In the genomic region with DNA sequence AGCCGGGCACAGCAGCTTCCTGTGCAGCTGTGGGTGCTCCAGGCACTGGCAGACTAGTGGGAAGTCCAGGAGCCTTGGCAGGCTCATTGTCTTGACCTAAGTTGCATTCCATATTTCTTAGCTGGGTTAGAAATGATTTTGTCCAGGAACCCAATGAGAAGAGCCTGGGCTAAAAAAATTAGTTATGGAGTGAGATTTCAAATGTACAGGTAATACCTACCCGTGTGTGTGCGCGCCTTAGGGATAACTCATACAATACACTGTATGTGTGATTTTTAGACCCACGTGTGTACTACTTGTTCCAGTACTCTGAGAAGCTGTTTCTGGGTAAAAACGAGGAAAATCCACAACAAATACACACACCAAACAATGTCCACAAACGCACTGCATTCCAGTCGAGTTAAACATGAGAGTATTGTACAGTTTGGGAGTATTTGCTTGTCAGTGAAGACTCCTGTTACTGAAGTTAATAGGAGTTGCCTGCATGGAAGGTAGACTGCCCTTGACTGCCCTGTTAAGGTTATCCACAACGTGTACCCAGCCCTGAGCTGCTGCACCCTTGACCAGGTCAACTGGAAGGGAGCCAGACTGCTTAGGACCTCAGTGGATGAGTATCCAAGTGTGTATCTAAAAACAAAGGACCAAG, we compare ENCODE assay signal across 1 cellular context.
TF ChIP-seq lines count a peak whose summit lies in the region.

No MANE protein-coding gene starts in this region.

TF ChIP-seq in HepG2, 621 proteins besides CTCF, POLR2A, EP300 and RAD21 (continued from another document):
- TF ChIP-seq ZNF264 (CRISPR knock-in tag; IDR thresholded peaks at IDR 0.05), result peak; percentile 47; the same call in 1 of the 2 replicates
- no peak for TF ChIP-seq HNF1A (IDR thresholded peaks at IDR 0.05; ENCODE audit: low read depth)
- no peak; the same call in 1 of the 2 replicates for TF ChIP-seq HNF1A (CRISPR knock-in tag; IDR thresholded peaks at IDR 0.05; ENCODE audit: borderline replicate concordance)
- TF ChIP-seq ZNF121 (CRISPR knock-in tag; IDR thresholded peaks at IDR 0.05), result 0 out of 2 replicates have a peak, but pooled peaks have one; percentile 4
- peak; percentile 39; the same call in 1 of the 2 replicates for TF ChIP-seq ZSCAN9 (CRISPR knock-in tag; IDR thresholded peaks at IDR 0.05; ENCODE audit: borderline replicate concordance)
- peak; percentile 89 for TF ChIP-seq BCL6 (CRISPR knock-in tag; IDR thresholded peaks at IDR 0.05)
- TF ChIP-seq, protein P1, sequence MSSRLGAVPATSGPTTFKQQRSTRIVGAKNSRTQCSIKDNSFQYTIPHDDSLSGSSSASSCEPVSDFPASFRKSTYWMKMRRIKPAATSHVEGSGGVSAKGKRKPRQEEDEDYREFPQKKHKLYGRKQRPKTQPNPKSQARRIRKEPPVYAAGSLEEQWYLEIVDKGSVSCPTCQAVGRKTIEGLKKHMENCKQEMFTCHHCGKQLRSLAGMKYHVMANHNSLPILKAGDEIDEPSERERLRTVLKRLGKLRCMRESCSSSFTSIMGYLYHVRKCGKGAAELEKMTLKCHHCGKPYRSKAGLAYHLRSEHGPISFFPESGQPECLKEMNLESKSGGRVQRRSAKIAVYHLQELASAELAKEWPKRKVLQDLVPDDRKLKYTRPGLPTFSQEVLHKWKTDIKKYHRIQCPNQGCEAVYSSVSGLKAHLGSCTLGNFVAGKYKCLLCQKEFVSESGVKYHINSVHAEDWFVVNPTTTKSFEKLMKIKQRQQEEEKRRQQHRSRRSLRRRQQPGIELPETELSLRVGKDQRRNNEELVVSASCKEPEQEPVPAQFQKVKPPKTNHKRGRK (CRISPR knock-in tag; IDR thresholded peaks at IDR 0.05), result no peak
- no peak for TF ChIP-seq PLRG1 (conservative IDR thresholded peaks at IDR 0.05)
- TF ChIP-seq, protein P2, sequence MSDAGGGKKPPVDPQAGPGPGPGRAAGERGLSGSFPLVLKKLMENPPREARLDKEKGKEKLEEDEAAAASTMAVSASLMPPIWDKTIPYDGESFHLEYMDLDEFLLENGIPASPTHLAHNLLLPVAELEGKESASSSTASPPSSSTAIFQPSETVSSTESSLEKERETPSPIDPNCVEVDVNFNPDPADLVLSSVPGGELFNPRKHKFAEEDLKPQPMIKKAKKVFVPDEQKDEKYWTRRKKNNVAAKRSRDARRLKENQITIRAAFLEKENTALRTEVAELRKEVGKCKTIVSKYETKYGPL (CRISPR knock-in tag; IDR thresholded peaks at IDR 0.05), result no peak
- TF ChIP-seq HOXA5 (CRISPR knock-in tag; IDR thresholded peaks at IDR 0.05), result 0 out of 2 replicates have a peak, but pooled peaks have one; percentile 32
- 0 out of 2 replicates have a peak, but pooled peaks have one; percentile 51 for TF ChIP-seq FOXJ3 (CRISPR knock-in tag; IDR thresholded peaks at IDR 0.05; ENCODE audit: borderline replicate concordance)
- peak; percentile 53; the same call in 1 of the 2 replicates for TF ChIP-seq FOSL2 (CRISPR knock-in tag; IDR thresholded peaks at IDR 0.05)
- TF ChIP-seq RXRA (CRISPR knock-in tag; IDR thresholded peaks at IDR 0.05), result peak; percentile 93; the same call in 1 of the 2 replicates
- TF ChIP-seq CEBPB (IDR thresholded peaks at IDR 0.05; ENCODE audit: borderline replicate concordance, low read depth, low read length), result no peak
- no peak for TF ChIP-seq PHF20 (CRISPR knock-in tag; IDR thresholded peaks at IDR 0.05)
- no peak for TF ChIP-seq ZNF263 (CRISPR knock-in tag; IDR thresholded peaks at IDR 0.05)
- no peak for TF ChIP-seq ZNF780A (CRISPR knock-in tag; IDR thresholded peaks at IDR 0.05)
- peak; percentile 74 for TF ChIP-seq SALL1 (CRISPR knock-in tag; IDR thresholded peaks at IDR 0.05)
- peak; percentile 19; the same call in 1 of the 2 replicates for TF ChIP-seq STAG1 (CRISPR knock-in tag; IDR thresholded peaks at IDR 0.05)
- TF ChIP-seq CBFB (CRISPR knock-in tag; IDR thresholded peaks at IDR 0.05), result 0 out of 2 replicates have a peak, but pooled peaks have one; percentile 33
- TF ChIP-seq KLF16 (CRISPR knock-in tag; IDR thresholded peaks at IDR 0.05), result peak in 1 of 2 experiments; percentile 16; a peak in 1 of 4 replicates
- no peak for TF ChIP-seq KLF11 (CRISPR knock-in tag; IDR thresholded peaks at IDR 0.05)
- TF ChIP-seq, protein P3, sequence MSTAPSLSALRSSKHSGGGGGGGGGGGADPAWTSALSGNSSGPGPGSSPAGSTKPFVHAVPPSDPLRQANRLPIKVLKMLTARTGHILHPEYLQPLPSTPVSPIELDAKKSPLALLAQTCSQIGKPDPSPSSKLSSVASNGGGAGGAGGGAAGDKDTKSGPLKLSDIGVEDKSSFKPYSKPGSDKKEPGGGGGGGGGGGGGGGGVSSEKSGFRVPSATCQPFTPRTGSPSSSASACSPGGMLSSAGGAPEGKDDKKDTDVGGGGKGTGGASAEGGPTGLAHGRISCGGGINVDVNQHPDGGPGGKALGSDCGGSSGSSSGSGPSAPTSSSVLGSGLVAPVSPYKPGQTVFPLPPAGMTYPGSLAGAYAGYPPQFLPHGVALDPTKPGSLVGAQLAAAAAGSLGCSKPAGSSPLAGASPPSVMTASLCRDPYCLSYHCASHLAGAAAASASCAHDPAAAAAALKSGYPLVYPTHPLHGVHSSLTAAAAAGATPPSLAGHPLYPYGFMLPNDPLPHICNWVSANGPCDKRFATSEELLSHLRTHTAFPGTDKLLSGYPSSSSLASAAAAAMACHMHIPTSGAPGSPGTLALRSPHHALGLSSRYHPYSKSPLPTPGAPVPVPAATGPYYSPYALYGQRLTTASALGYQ (CRISPR knock-in tag; IDR thresholded peaks at IDR 0.05), result peak; percentile 26; the same call in 1 of the 2 replicates
- no peak for TF ChIP-seq ZNF34 (CRISPR knock-in tag; IDR thresholded peaks at IDR 0.05; ENCODE audit: borderline replicate concordance)
- 0 out of 2 replicates have a peak, but pooled peaks have one; percentile 25 for TF ChIP-seq ZNF629 (CRISPR knock-in tag; conservative IDR thresholded peaks at IDR 0.05)
- TF ChIP-seq RARA (CRISPR knock-in tag; IDR thresholded peaks at IDR 0.05), result peak; percentile 98
- peak; percentile 20; the same call in 1 of the 2 replicates for TF ChIP-seq KAT8 (CRISPR knock-in tag; IDR thresholded peaks at IDR 0.05)
- peak; percentile 35; the same call in 1 of the 3 replicates for TF ChIP-seq MXI1 (IDR thresholded peaks at IDR 0.05; ENCODE audit: borderline replicate concordance, low read depth, low read length)
- 0 out of 2 replicates have a peak, but pooled peaks have one; percentile 14 for TF ChIP-seq ZNF430 (CRISPR knock-in tag; IDR thresholded peaks at IDR 0.05)
- TF ChIP-seq ESRRA (CRISPR knock-in tag; IDR thresholded peaks at IDR 0.05; ENCODE audit: low read depth), result peak; percentile 99
- TF ChIP-seq ZNF614 (CRISPR knock-in tag; IDR thresholded peaks at IDR 0.05; ENCODE audit: borderline replicate concordance), result 0 out of 2 replicates have a peak, but pooled peaks have one; percentile 29
- 0 out of 2 replicates have a peak, but pooled peaks have one; percentile 40 for TF ChIP-seq WIZ (CRISPR knock-in tag; IDR thresholded peaks at IDR 0.05)
- peak; percentile 42; the same call in 1 of the 2 replicates for TF ChIP-seq DPF2 (CRISPR knock-in tag; IDR thresholded peaks at IDR 0.05; ENCODE audit: borderline replicate concordance, low read depth)
- TF ChIP-seq CREM (IDR thresholded peaks at IDR 0.05), result peak; percentile 49; the same call in 1 of the 2 replicates
- TF ChIP-seq CREM (CRISPR knock-in tag; IDR thresholded peaks at IDR 0.05), result no peak
- TF ChIP-seq ZFP37 (CRISPR knock-in tag; IDR thresholded peaks at IDR 0.05; ENCODE audit: borderline replicate concordance), result no peak
- TF ChIP-seq KMT2B (CRISPR knock-in tag; IDR thresholded peaks at IDR 0.05), result peak; percentile 55; the same call in 1 of the 2 replicates
- TF ChIP-seq ZSCAN29 (CRISPR knock-in tag; conservative IDR thresholded peaks at IDR 0.05), result 0 out of 2 replicates have a peak, but pooled peaks have one; percentile 60
- no peak for TF ChIP-seq CCDC6 (CRISPR knock-in tag; IDR thresholded peaks at IDR 0.05)
- TF ChIP-seq, protein P4, sequence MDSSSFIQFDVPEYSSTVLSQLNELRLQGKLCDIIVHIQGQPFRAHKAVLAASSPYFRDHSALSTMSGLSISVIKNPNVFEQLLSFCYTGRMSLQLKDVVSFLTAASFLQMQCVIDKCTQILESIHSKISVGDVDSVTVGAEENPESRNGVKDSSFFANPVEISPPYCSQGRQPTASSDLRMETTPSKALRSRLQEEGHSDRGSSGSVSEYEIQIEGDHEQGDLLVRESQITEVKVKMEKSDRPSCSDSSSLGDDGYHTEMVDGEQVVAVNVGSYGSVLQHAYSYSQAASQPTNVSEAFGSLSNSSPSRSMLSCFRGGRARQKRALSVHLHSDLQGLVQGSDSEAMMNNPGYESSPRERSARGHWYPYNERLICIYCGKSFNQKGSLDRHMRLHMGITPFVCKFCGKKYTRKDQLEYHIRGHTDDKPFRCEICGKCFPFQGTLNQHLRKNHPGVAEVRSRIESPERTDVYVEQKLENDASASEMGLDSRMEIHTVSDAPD (CRISPR knock-in tag; IDR thresholded peaks at IDR 0.05), result no peak
- peak; percentile 27; the same call in 1 of the 2 replicates for TF ChIP-seq PPARG (CRISPR knock-in tag; conservative IDR thresholded peaks at IDR 0.05)
- peak; percentile 74 for TF ChIP-seq HDAC2 (CRISPR knock-in tag; IDR thresholded peaks at IDR 0.05)
- TF ChIP-seq ZBTB39 (CRISPR knock-in tag; IDR thresholded peaks at IDR 0.05), result peak; percentile 97
- no peak for TF ChIP-seq RFXAP (CRISPR knock-in tag; IDR thresholded peaks at IDR 0.05; ENCODE audit: borderline replicate concordance)
TF ChIP-seq in HepG2: peak in this region for 109.
